In genomic region chr12:45913631-45914030, GRCh38 we compare ENCODE assay signal across 15 cellular contexts.
"Had no signal": no experiment of that assay in that cellular context is flagged by ENCODE, and none has a peak within 500 bp of the region (broad histone marks: within the 10 kb centered on the region; RNA-seq: fewer than 3 reads in every experiment).

No MANE protein-coding gene starts in this region.

- H3K4me3 ChIP-seq: coronary artery, esophagus muscularis mucosa, thyroid gland, vagina had no signal

- H3K27ac Mint-ChIP-seq: activated CD8-positive, alpha-beta T cell treated with anti-CD3 and anti-CD28 coated beads, Interleukin-2, amount 10 ng/mL, durations not matched to agents 7 days and 5 days; activated naive CD8-positive, alpha-beta T cell treated with anti-CD3 and anti-CD28 coated beads, Interleukin-2, amount 10 ng/mL, durations not matched to agents 7 days and 5 days had no signal

- H3K4me3 Mint-ChIP-seq: activated CD8-positive, alpha-beta T cell treated with anti-CD3 and anti-CD28 coated beads, Interleukin-2, amount 10 ng/mL, durations not matched to agents 7 days and 5 days; activated naive CD8-positive, alpha-beta T cell treated with anti-CD3 and anti-CD28 coated beads, Interleukin-2, amount 10 ng/mL, durations not matched to agents 7 days and 5 days; central memory CD8-positive, alpha-beta T cell; WTC11 had no signal

- H3K9me3 Mint-ChIP-seq: activated naive CD8-positive, alpha-beta T cell treated with anti-CD3 and anti-CD28 coated beads, Interleukin-2, amount 10 ng/mL, durations not matched to agents 7 days and 5 days; central memory CD8-positive, alpha-beta T cell; WTC11 had no signal

- ATAC-seq: activated CD8-positive, alpha-beta T cell treated with anti-CD3 and anti-CD28 coated beads, Interleukin-2, amount 10 ng/mL, durations not matched to agents 7 days and 5 days had no signal

- H3K4me1 Mint-ChIP-seq: WTC11 had no signal

- H3K36me3 Mint-ChIP-seq: WTC11 had no signal

- DNase-seq: activated CD4-positive, alpha-beta T cell treated with anti-CD3 and anti-CD28 coated beads for 48 hours; activated CD8-positive, alpha-beta memory T cell treated with anti-CD3 and anti-CD28 coated beads, Interleukin-2, amount 50 U/mL, for 4 hours; activated CD8-positive, alpha-beta T cell treated with anti-CD3 and anti-CD28 coated beads, Interleukin-2, amount 10 ng/mL, durations not matched to agents 7 days and 5 days; activated naive CD4-positive, alpha-beta T cell; activated naive CD8-positive, alpha-beta T cell treated with anti-CD3 and anti-CD28 coated beads, Interleukin-2, amount 10 ng/mL, durations not matched to agents 7 days and 5 days; hippocampal formation; stimulated activated CD4-positive, alpha-beta T cell treated with anti-CD3 and anti-CD28 coated beads, Interleukin-12 subunit alpha, Interleukin-12 subunit beta, amount 100 ng/mL, for 4 hours; stimulated activated CD4-positive, alpha-beta T cell treated with anti-CD3 and anti-CD28 coated beads, Interleukin-2, amount 100 ng/mL, for 24 hours; thyroid gland had no signal

- H3K27ac ChIP-seq: brain microvascular endothelial cell, coronary artery, esophagus muscularis mucosa, thyroid gland, vagina had no signal

- H3K27me3 ChIP-seq: brain microvascular endothelial cell, esophagus muscularis mucosa, thyroid gland, vagina had no signal

- H3K27me3 Mint-ChIP-seq: activated naive CD8-positive, alpha-beta T cell treated with anti-CD3 and anti-CD28 coated beads, Interleukin-2, amount 10 ng/mL, durations not matched to agents 7 days and 5 days; central memory CD8-positive, alpha-beta T cell had no signal

- H3K9me3 ChIP-seq: esophagus muscularis mucosa, thyroid gland, vagina had no signal

- H3K4me1 ChIP-seq: thyroid gland, vagina had no signal
